ENCODE assay signal across 14 cellular contexts in the genomic region with DNA sequence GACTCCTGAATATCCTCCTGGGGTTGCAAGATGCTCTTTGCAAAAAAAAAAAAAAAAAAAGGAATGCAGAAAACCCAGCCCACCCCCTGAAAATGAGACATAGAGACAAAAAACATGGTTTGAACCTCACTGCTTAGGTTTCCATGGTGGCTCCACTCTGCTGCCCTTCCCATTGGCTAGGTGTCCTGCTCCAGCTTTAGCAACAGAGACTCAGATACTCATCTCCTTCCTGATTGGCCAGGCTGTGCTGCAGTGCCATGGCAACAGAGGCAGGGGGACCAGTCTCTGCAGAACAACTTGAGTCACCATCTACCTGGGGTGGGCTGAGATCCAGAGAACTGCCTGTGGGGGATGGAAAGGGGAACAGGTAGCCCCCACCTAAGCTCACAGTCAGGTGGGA. TPM values are rescaled to one million over a fixed set of nuclear protein-coding genes. Genes with fewer than 3 reads are reported as not detected.
DNase-seq lines count a peak whose midpoint lies in the region; ATAC-seq, FAIRE-seq and TF ChIP-seq lines count a peak whose summit lies in the region.
"Had no signal": no experiment of that assay in that cellular context is flagged by ENCODE, and none has a peak within 500 bp of the region (broad histone marks: within the 10 kb centered on the region; RNA-seq: fewer than 3 reads in every experiment).

No MANE protein-coding gene starts in this region.

- H3K4me2 ChIP-seq in HCT116 (ENCODE audit: low read length): no peak overlapping the region

- ATAC-seq in HCT116 (peak; percentile 42; the same call in 1 of the 2 replicates), HG03469 (IDR thresholded peaks at IDR 0.05; ENCODE audit: unreplicated experiment) (no peak)
- no peak for ATAC-seq in stimulated activated naive CD8-positive, alpha-beta T cell treated with anti-CD3 and anti-CD28 coated beads, Interleukin-15, Interleukin-2, amounts not matched to agents 100 U/mL and 50 U/mL, for 24 hours
- ATAC-seq: left lung had no signal

- H3K9ac ChIP-seq in HCT116 (ENCODE audit: low read length): no peak overlapping the region

- no peak overlapping the region for H2AFZ ChIP-seq in HCT116 (ENCODE audit: low read depth, low read length, poor library complexity, severe bottlenecking)

- RAD21 ChIA-PET in HCT116 (lab: Charles Lee; ENCODE audit: low non-redundant PET in 1 of 2, low total read pairs in 2 of 2, uncharacterized antibody in 2 of 2, unreplicated experiment in 2 of 2): no interaction called here

- TF ChIP-seq CTCF in HCT116 (IDR thresholded peaks at IDR 0.05 in 2 of 3, conservative IDR thresholded peaks at IDR 0.05 in 1 of 3; ENCODE audit: borderline replicate concordance in 1 of 3, insufficient read depth in 1 of 3, low read depth in 2 of 3, low read length in 2 of 3): no peak

- CTCF ChIA-PET in HCT116 (lab: Charles Lee): no interaction called here

- H3K79me2 ChIP-seq in HCT116 (ENCODE audit: insufficient read depth, low read length): no peaks in the 10 kb centered on the region

- no peak overlapping the region for H3K27ac ChIP-seq in HCT116 (ENCODE audit: low read depth, low read length)
- H3K27ac ChIP-seq: left lung, tibial nerve had no signal

- TF ChIP-seq RAD21 in HCT116 (IDR thresholded peaks at IDR 0.05; ENCODE audit: low read depth): no peak

- intact Hi-C loops in HCT116 (cut with micrococcal nuclease): no loop called here

- H3K4me1 ChIP-seq in HCT116 (ENCODE audit: control insufficient read depth in 1 of 2, insufficient read depth in 2 of 2, low read length in 2 of 2): peaks cover 0 to 3% of the 10 kb centered on the region in 2 experiments; a peak in 1 of 4 replicates

- in situ Hi-C loops in T47D (cut with HindIII; ENCODE audit: low pct_unique_long_range_greater_than_20kb, low sequenced_read_pairs): no loop called here

- DNase-seq in HCT116 (ENCODE audit: low read depth, low spot score) (no peak), T47D (ENCODE audit: low read depth in 1 of 2, low spot score in 1 of 2) (peak; percentile 35 to 41), iris pigment epithelial cell (ENCODE audit: low read depth) (peak; percentile 40), MV-4-11 (lab: John Stamatoyannopoulos, UW) (no peak), NCI-H2081 (lab: John Stamatoyannopoulos, UW) (no peak)
- DNase-seq in stimulated activated naive CD8-positive, alpha-beta T cell treated with anti-CD3 and anti-CD28 coated beads, Interleukin-15, Interleukin-2, amounts not matched to agents 100 U/mL and 50 U/mL, for 24 hours: no peak
- DNase-seq: CD4-positive, alpha-beta T cell; KBM-7; left lung; NCI-H2171 treated with DMSO at 0.1 percent for 48 hours; small intestine had no signal

- TF ChIP-seq POLR2A in HCT116 (IDR thresholded peaks at IDR 0.05; ENCODE audit: borderline replicate concordance, extremely low read depth, insufficient read depth, insufficient read length): no peak

- H3K27me3 ChIP-seq in HCT116 (ENCODE audit: insufficient read depth, low read length): peaks cover 5% of the 10 kb centered on the region; the same call in 1 of the 2 replicates
- H3K27me3 ChIP-seq: left lung, tibial nerve had no signal

- POLR2A ChIA-PET in HCT116 (lab: Charles Lee): no interaction called here

- no peak overlapping the region for H3K4me3 ChIP-seq in HCT116 (replicated peaks in 1 of 2; ENCODE audit: low read depth in 1 of 2, low read length in 2 of 2)
- H3K4me3 ChIP-seq: left lung, tibial nerve had no signal

- BruUV-seq in HCT116 (replicated peaks; lab: Mats Ljungman, UMichigan): no TSS peak

- no peaks in the 10 kb centered on the region for H3K9me2 ChIP-seq in HCT116 (ENCODE audit: insufficient read depth)

- no peaks in the 10 kb centered on the region for H3K9me3 ChIP-seq in HCT116 (ENCODE audit: control insufficient read depth in 1 of 2, insufficient read depth in 1 of 2, low read depth in 1 of 2, low read length in 2 of 2)
- H3K9me3 ChIP-seq: left lung, tibial nerve had no signal

- no peaks in the 10 kb centered on the region for H4K20me1 ChIP-seq in HCT116 (ENCODE audit: insufficient read depth)

- peak; percentile 30 for FAIRE-seq in G401.6 (lab: Jason Lieb, UNC)
- FAIRE-seq: small intestine had no signal

- no peaks in the 10 kb centered on the region for H3K36me3 ChIP-seq in HCT116 (ENCODE audit: control insufficient read depth in 1 of 2, insufficient read depth in 2 of 2, low read length in 2 of 2)
- H3K36me3 ChIP-seq: left lung, tibial nerve had no signal

TF ChIP-seq in HCT116, 20 proteins besides CTCF, POLR2A, EP300 and RAD21:
- TF ChIP-seq, protein P1, sequence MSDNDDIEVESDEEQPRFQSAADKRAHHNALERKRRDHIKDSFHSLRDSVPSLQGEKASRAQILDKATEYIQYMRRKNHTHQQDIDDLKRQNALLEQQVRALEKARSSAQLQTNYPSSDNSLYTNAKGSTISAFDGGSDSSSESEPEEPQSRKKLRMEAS (IDR thresholded peaks at IDR 0.05): no peak

RNA-seq across cellular contexts. Expression of a gene that starts 17.4 kb away (rescaled TPM):
- 140 TPM for total RNA-seq in HCT116 (2021; ENCODE audit: unreplicated experiment)
- polyA plus RNA-seq in HCT116 (2012): 92.5 and 105 TPM in 2 replicates

Comparison
In these comparisons a context has a peak if more than half of its experiments do, and no peak if none do; other contexts are left out.
1. DNase-seq: peak in T47D (2 of 2) and iris pigment epithelial cell (single experiment); none in HCT116 (single experiment), stimulated activated naive CD8-positive, alpha-beta T cell treated with anti-CD3 and anti-CD28 coated beads, Interleukin-15, Interleukin-2, amounts not matched to agents 100 U/mL and 50 U/mL, for 24 hours (single experiment), MV-4-11 (single experiment) and NCI-H2081 (0 of 2).